Comparison of ENCODE assay signal across 27 cellular contexts in the genomic region with DNA sequence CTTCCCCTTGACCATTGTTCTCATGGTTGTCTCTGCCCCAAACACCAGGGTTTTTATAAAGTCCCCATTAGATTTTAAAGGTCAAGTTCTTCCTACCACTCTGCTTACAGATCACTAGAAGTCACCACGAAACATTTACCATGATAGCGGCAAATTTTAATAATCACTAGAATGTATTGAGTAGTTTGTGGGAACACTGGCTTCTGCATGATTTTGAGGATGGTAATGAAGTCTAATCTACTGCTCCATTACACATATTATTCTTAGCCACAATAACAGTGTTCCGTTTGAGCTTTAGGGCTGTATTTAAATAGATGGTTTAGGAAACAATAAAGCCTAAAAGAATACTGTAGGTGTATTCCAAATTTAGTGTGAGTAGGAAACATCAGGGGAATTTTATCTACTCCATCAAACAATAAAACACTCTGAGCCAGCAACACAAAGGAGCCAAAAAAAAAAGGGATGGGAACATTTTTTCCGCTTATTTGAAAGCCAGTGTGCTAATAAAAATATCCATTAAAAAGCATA. TPM values are rescaled to one million over a fixed set of nuclear protein-coding genes. Genes with fewer than 3 reads are reported as not detected.
DNase-seq lines count a peak whose midpoint lies in the region; ATAC-seq, FAIRE-seq and TF ChIP-seq lines count a peak whose summit lies in the region.
"Had no signal": no experiment of that assay in that cellular context is flagged by ENCODE, and none has a peak within 500 bp of the region (broad histone marks: within the 10 kb centered on the region; RNA-seq: fewer than 3 reads in every experiment).

No MANE protein-coding gene starts in this region.

- H3K27ac Mint-ChIP-seq in activated CD8-positive, alpha-beta T cell treated with anti-CD3 and anti-CD28 coated beads for 36 hours = peak overlapping the region; percentile 31
- H3K27ac Mint-ChIP-seq in activated CD8-positive, alpha-beta T cell treated with anti-CD3 and anti-CD28 coated beads, Interleukin-2, amount 10 ng/mL, durations not matched to agents 7 days and 5 days = no peak overlapping the region
- peak overlapping the region; percentile 80 for H3K27ac Mint-ChIP-seq in stimulated activated naive CD8-positive, alpha-beta T cell treated with anti-CD3 and anti-CD28 coated beads, Interleukin-15, Interleukin-2, amounts not matched to agents 100 ng/mL and 50 ng/mL, for 24 hours
- no peak overlapping the region for H3K27ac Mint-ChIP-seq in activated T-helper 1 cell treated with anti-CD3 and anti-CD28 coated beads, Interleukin-12 subunit alpha, Interleukin-12 subunit beta, Interleukin-2, Interleukin-4 antibody, amounts not matched to agents 30 ng/mL and 10 ng/mL and 1 ng/mL, durations not matched to agents 14 hours and 24 hours and 36 hours
- H3K27ac Mint-ChIP-seq: B cell had no signal

- H3K27me3 Mint-ChIP-seq in activated CD8-positive, alpha-beta T cell treated with anti-CD3 and anti-CD28 coated beads for 36 hours = no peaks in the 10 kb centered on the region
- H3K27me3 Mint-ChIP-seq in activated CD8-positive, alpha-beta T cell treated with anti-CD3 and anti-CD28 coated beads, Interleukin-2, amount 10 ng/mL, durations not matched to agents 7 days and 5 days (ENCODE audit: low read depth) = no peaks in the 10 kb centered on the region
- no peaks in the 10 kb centered on the region for H3K27me3 Mint-ChIP-seq in stimulated activated naive CD8-positive, alpha-beta T cell treated with anti-CD3 and anti-CD28 coated beads, Interleukin-15, Interleukin-2, amounts not matched to agents 100 ng/mL and 50 ng/mL, for 24 hours
- no peaks in the 10 kb centered on the region for H3K27me3 Mint-ChIP-seq in activated T-helper 1 cell treated with anti-CD3 and anti-CD28 coated beads, Interleukin-12 subunit alpha, Interleukin-12 subunit beta, Interleukin-2, Interleukin-4 antibody, amounts not matched to agents 30 ng/mL and 10 ng/mL and 1 ng/mL, durations not matched to agents 14 hours and 24 hours and 36 hours (ENCODE audit: insufficient read depth)
- H3K27me3 Mint-ChIP-seq: B cell; CD8-positive, alpha-beta memory T cell had no signal

- CTCF ChIA-PET in activated CD8-positive, alpha-beta T cell treated with anti-CD3 and anti-CD28 coated beads for 36 hours (lab: Charles Lee) = no interaction called here
- CTCF ChIA-PET in activated CD8-positive, alpha-beta T cell treated with anti-CD3 and anti-CD28 coated beads, Interleukin-2, amount 10 ng/mL, durations not matched to agents 7 days and 5 days (lab: Charles Lee) = interaction anchor here (1.0 to 1.3 kb wide), 2 partner anchors 10 to 48 kb away, joined by 3 read pairs; no protein-coding TSS in a partner anchor
- CTCF ChIA-PET in endothelial cell of umbilical vein (lab: Charles Lee) = interaction anchor here (1.1 kb wide), 1 partner anchor 9 kb away, joined by 7 read pairs; no protein-coding TSS in a partner anchor

- H3K4me1 Mint-ChIP-seq in activated CD8-positive, alpha-beta T cell treated with anti-CD3 and anti-CD28 coated beads for 36 hours (ENCODE audit: low read depth) = peaks cover 70% of the 10 kb centered on the region
- H3K4me1 Mint-ChIP-seq in activated CD8-positive, alpha-beta T cell treated with anti-CD3 and anti-CD28 coated beads, Interleukin-2, amount 10 ng/mL, durations not matched to agents 7 days and 5 days (ENCODE audit: low read depth) = peaks cover 26% of the 10 kb centered on the region
- H3K4me1 Mint-ChIP-seq in stimulated activated naive CD8-positive, alpha-beta T cell treated with anti-CD3 and anti-CD28 coated beads, Interleukin-15, Interleukin-2, amounts not matched to agents 100 ng/mL and 50 ng/mL, for 24 hours (ENCODE audit: low read depth) = peaks cover 82% of the 10 kb centered on the region
- peaks cover 21% of the 10 kb centered on the region for H3K4me1 Mint-ChIP-seq in activated T-helper 1 cell treated with anti-CD3 and anti-CD28 coated beads, Interleukin-12 subunit alpha, Interleukin-12 subunit beta, Interleukin-2, Interleukin-4 antibody, amounts not matched to agents 30 ng/mL and 10 ng/mL and 1 ng/mL, durations not matched to agents 14 hours and 24 hours and 36 hours (ENCODE audit: low read depth)

- POLR2A ChIA-PET in activated CD8-positive, alpha-beta T cell treated with anti-CD3 and anti-CD28 coated beads for 36 hours (lab: Charles Lee) = interaction anchor here (0.9 kb wide), 1 partner anchor 14 kb away, joined by 3 read pairs; no protein-coding TSS in a partner anchor
- POLR2A ChIA-PET in activated CD8-positive, alpha-beta T cell treated with anti-CD3 and anti-CD28 coated beads, Interleukin-2, amount 10 ng/mL, durations not matched to agents 7 days and 5 days (lab: Charles Lee) = no interaction called here
- POLR2A ChIA-PET in endothelial cell of umbilical vein (lab: Charles Lee) = no interaction called here

- peaks cover 66% of the 10 kb centered on the region for H3K79me2 ChIP-seq in endothelial cell of umbilical vein (ENCODE audit: control insufficient read depth, insufficient read depth, low read length)

- H3K4me2 ChIP-seq in endothelial cell of umbilical vein (ENCODE audit: insufficient read depth, low read length) = no peak overlapping the region
- H3K4me2 ChIP-seq: PC-9 had no signal

- no peak overlapping the region for H2AFZ ChIP-seq in endothelial cell of umbilical vein (ENCODE audit: low read depth, low read length)
- H2AFZ ChIP-seq: PC-9 had no signal

- no peak overlapping the region for H3K4me3 Mint-ChIP-seq in activated CD8-positive, alpha-beta T cell treated with anti-CD3 and anti-CD28 coated beads for 36 hours
- H3K4me3 Mint-ChIP-seq in activated CD8-positive, alpha-beta T cell treated with anti-CD3 and anti-CD28 coated beads, Interleukin-2, amount 10 ng/mL, durations not matched to agents 7 days and 5 days = no peak overlapping the region
- H3K4me3 Mint-ChIP-seq in stimulated activated naive CD8-positive, alpha-beta T cell treated with anti-CD3 and anti-CD28 coated beads, Interleukin-15, Interleukin-2, amounts not matched to agents 100 ng/mL and 50 ng/mL, for 24 hours = peak overlapping the region; percentile 38
- no peak overlapping the region for H3K4me3 Mint-ChIP-seq in activated T-helper 1 cell treated with anti-CD3 and anti-CD28 coated beads, Interleukin-12 subunit alpha, Interleukin-12 subunit beta, Interleukin-2, Interleukin-4 antibody, amounts not matched to agents 30 ng/mL and 10 ng/mL and 1 ng/mL, durations not matched to agents 14 hours and 24 hours and 36 hours
- H3K4me3 Mint-ChIP-seq: B cell had no signal

- no peak for FAIRE-seq in endothelial cell of umbilical vein (lab: Jason Lieb, UNC)
- FAIRE-seq: GM12891, GM19239, H54 had no signal

- H3K27me3 ChIP-seq in endothelial cell of umbilical vein (ENCODE audit: control insufficient read depth in 2 of 2, insufficient read depth in 2 of 2, low read length in 2 of 2) = no peaks in the 10 kb centered on the region

- no peak overlapping the region for H3K4me3 ChIP-seq in endothelial cell of umbilical vein (replicated peaks in 1 of 3; ENCODE audit: insufficient read depth in 1 of 3, low read depth in 1 of 3, low read length in 3 of 3)
- H3K4me3 ChIP-seq: PC-9 had no signal

- TF ChIP-seq CTCF in activated CD8-positive, alpha-beta T cell treated with anti-CD3 and anti-CD28 coated beads for 36 hours (IDR thresholded peaks at IDR 0.05) = no peak
- TF ChIP-seq CTCF in endothelial cell of umbilical vein (IDR thresholded peaks at IDR 0.05; ENCODE audit: extremely low read depth in 1 of 2, insufficient read depth in 1 of 2, low read depth in 1 of 2, low read length in 2 of 2) = no peak

- no peak for ATAC-seq in activated CD8-positive, alpha-beta T cell treated with anti-CD3 and anti-CD28 coated beads for 36 hours
- no peak for ATAC-seq in activated CD8-positive, alpha-beta T cell treated with anti-CD3 and anti-CD28 coated beads, Interleukin-2, amount 10 ng/mL, durations not matched to agents 7 days and 5 days
- ATAC-seq in left ventricle myocardium superior (peak; percentile 33), left cardiac atrium (no peak)

- no TSS peak for BruUV-seq in endothelial cell of umbilical vein (replicated peaks; lab: Mats Ljungman, UMichigan)

- DNase-seq in activated CD8-positive, alpha-beta T cell treated with anti-CD3 and anti-CD28 coated beads for 36 hours = no peak
- no peak for DNase-seq in activated CD8-positive, alpha-beta T cell treated with anti-CD3 and anti-CD28 coated beads, Interleukin-2, amount 10 ng/mL, durations not matched to agents 7 days and 5 days
- DNase-seq in left ventricle myocardium superior (no peak), left cardiac atrium (no peak), endothelial cell of umbilical vein (ENCODE audit: low read depth, low spot score) (peak; percentile 51), NCI-H2029 (lab: John Stamatoyannopoulos, UW) (no peak)
- no peak for DNase-seq in activated T-helper 1 cell treated with anti-CD3 and anti-CD28 coated beads, Interleukin-12 subunit alpha, Interleukin-12 subunit beta, Interleukin-2, Interleukin-4 antibody, amounts not matched to agents 30 ng/mL and 10 ng/mL and 1 ng/mL, durations not matched to agents 14 hours and 24 hours and 36 hours (ENCODE audit: low spot score)
- DNase-seq: CD8-positive, alpha-beta memory T cell; DMS 273 treated with DMSO at 0.1 percent for 48 hours; DMS79; EL; GDM1; NCI-H1048; NCI-H1417; NCI-H1694; NCI-H2081; NCI-H2227 treated with DMSO at 0.1 percent for 48 hours; NCI-H526 treated with DMSO at 0.1 percent for 48 hours; PC-9; Right ventricle myocardium superior had no signal

- TF ChIP-seq POLR2A in endothelial cell of umbilical vein (IDR thresholded peaks at IDR 0.05; ENCODE audit: low read depth, low read length) = no peak

- H3K9me3 Mint-ChIP-seq in activated CD8-positive, alpha-beta T cell treated with anti-CD3 and anti-CD28 coated beads for 36 hours = peaks cover 4% of the 10 kb centered on the region
- peaks cover 9% of the 10 kb centered on the region for H3K9me3 Mint-ChIP-seq in activated CD8-positive, alpha-beta T cell treated with anti-CD3 and anti-CD28 coated beads, Interleukin-2, amount 10 ng/mL, durations not matched to agents 7 days and 5 days (ENCODE audit: insufficient read depth)
- H3K9me3 Mint-ChIP-seq in stimulated activated naive CD8-positive, alpha-beta T cell treated with anti-CD3 and anti-CD28 coated beads, Interleukin-15, Interleukin-2, amounts not matched to agents 100 ng/mL and 50 ng/mL, for 24 hours = no peaks in the 10 kb centered on the region
- peaks cover 3% of the 10 kb centered on the region for H3K9me3 Mint-ChIP-seq in activated T-helper 1 cell treated with anti-CD3 and anti-CD28 coated beads, Interleukin-12 subunit alpha, Interleukin-12 subunit beta, Interleukin-2, Interleukin-4 antibody, amounts not matched to agents 30 ng/mL and 10 ng/mL and 1 ng/mL, durations not matched to agents 14 hours and 24 hours and 36 hours
- H3K9me3 Mint-ChIP-seq: CD8-positive, alpha-beta memory T cell had no signal

- H3K36me3 ChIP-seq in endothelial cell of umbilical vein (ENCODE audit: control insufficient read depth in 2 of 2, extremely low read depth in 1 of 2, insufficient read depth in 2 of 2, low read length in 2 of 2) = no peaks in the 10 kb centered on the region

- peaks cover 11% of the 10 kb centered on the region for H3K4me1 ChIP-seq in endothelial cell of umbilical vein (ENCODE audit: control insufficient read depth, extremely low read depth, insufficient read depth, low read length)

- intact Hi-C loops in activated CD8-positive, alpha-beta T cell treated with anti-CD3 and anti-CD28 coated beads for 36 hours (cut with micrococcal nuclease) = no loop called here
- intact Hi-C loops in left ventricle myocardium superior (cut with micrococcal nuclease) (no loop called here), left cardiac atrium (cut with DNase I) (no loop called here), endothelial cell of umbilical vein (cut with micrococcal nuclease) (no loop called here)
- intact Hi-C loops in activated T-helper 1 cell treated with anti-CD3 and anti-CD28 coated beads, Interleukin-12 subunit alpha, Interleukin-12 subunit beta, Interleukin-2, Interleukin-4 antibody, amounts not matched to agents 30 ng/mL and 10 ng/mL and 1 ng/mL, durations not matched to agents 14 hours and 24 hours and 36 hours (cut with micrococcal nuclease) = no loop called here

- H3K9me3 ChIP-seq in endothelial cell of umbilical vein (replicated peaks; ENCODE audit: control insufficient read depth, insufficient read depth, low read length) = no peaks in the 10 kb centered on the region

- no peaks in the 10 kb centered on the region for H3K9me1 ChIP-seq in endothelial cell of umbilical vein (replicated peaks; ENCODE audit: control insufficient read depth, extremely low read depth, insufficient read depth, low read length)

- H3K27ac ChIP-seq in endothelial cell of umbilical vein (ENCODE audit: insufficient read depth, low read depth, low read length) = no peak overlapping the region
- H3K27ac ChIP-seq: 22Rv1, C4-2B, PC-9 had no signal

- no peak overlapping the region for H3K9ac ChIP-seq in endothelial cell of umbilical vein (replicated peaks; ENCODE audit: extremely low read depth, insufficient read depth, low read length)

- peaks cover 17% of the 10 kb centered on the region for H3K36me3 Mint-ChIP-seq in activated CD8-positive, alpha-beta T cell treated with anti-CD3 and anti-CD28 coated beads for 36 hours (ENCODE audit: low read depth)
- peaks cover 36% of the 10 kb centered on the region for H3K36me3 Mint-ChIP-seq in activated CD8-positive, alpha-beta T cell treated with anti-CD3 and anti-CD28 coated beads, Interleukin-2, amount 10 ng/mL, durations not matched to agents 7 days and 5 days (ENCODE audit: low read depth)
- H3K36me3 Mint-ChIP-seq in stimulated activated naive CD8-positive, alpha-beta T cell treated with anti-CD3 and anti-CD28 coated beads, Interleukin-15, Interleukin-2, amounts not matched to agents 100 ng/mL and 50 ng/mL, for 24 hours (ENCODE audit: low read depth) = peaks cover 29% of the 10 kb centered on the region
- peaks cover 14% of the 10 kb centered on the region for H3K36me3 Mint-ChIP-seq in activated T-helper 1 cell treated with anti-CD3 and anti-CD28 coated beads, Interleukin-12 subunit alpha, Interleukin-12 subunit beta, Interleukin-2, Interleukin-4 antibody, amounts not matched to agents 30 ng/mL and 10 ng/mL and 1 ng/mL, durations not matched to agents 14 hours and 24 hours and 36 hours (ENCODE audit: low read depth)

- dilution Hi-C loops in endothelial cell of umbilical vein (cut with MboI; ENCODE audit: extremely low pct_ligation_motif_present, low sequenced_read_pairs) = no loop called here

- peaks cover 6% of the 10 kb centered on the region for H4K20me1 ChIP-seq in endothelial cell of umbilical vein (replicated peaks; ENCODE audit: control insufficient read depth, extremely low read depth, insufficient read depth, low read length)

RNA-seq across cellular contexts. Expression of gene KLF12, which starts 49.8 kb away (rescaled TPM):
- 10 to 100 TPM; 17.1 to 19.6 TPM for total RNA-seq in activated CD8-positive, alpha-beta T cell treated with anti-CD3 and anti-CD28 coated beads for 36 hours
- total RNA-seq in activated CD8-positive, alpha-beta T cell treated with anti-CD3 and anti-CD28 coated beads, Interleukin-2, amount 10 ng/mL, durations not matched to agents 7 days and 5 days = 10 to 100 TPM; 24.6 to 26.3 TPM
- total RNA-seq in left ventricle myocardium superior = 17.4 TPM
- 10 to 100 TPM; 13.9 to 14.0 TPM for total RNA-seq in left cardiac atrium
- total RNA-seq in endothelial cell of umbilical vein = 25.9 and 26.0 TPM in 2 replicates
- 16.0 and 18.3 TPM in 2 replicates for polyA plus RNA-seq in endothelial cell of umbilical vein
- polyA plus RNA-seq in endothelial cell of umbilical vein (2011; cell fraction: cytosol; rRNA removed) = 7.0 and 8.9 TPM in 2 replicates
- polyA plus RNA-seq in endothelial cell of umbilical vein (2011; cell fraction: nucleus; rRNA removed) = 31.3 and 31.9 TPM in 2 replicates
- polyA plus RNA-seq in endothelial cell of umbilical vein (2012) = 10.1 and 11.2 TPM in 2 replicates
- 161 and 176 TPM in 2 replicates for polyA minus RNA-seq in endothelial cell of umbilical vein
- 6.3 TPM for polyA minus RNA-seq in endothelial cell of umbilical vein (2011; cell fraction: cytosol; rRNA and poly(A)+ RNA removed)
- polyA minus RNA-seq in endothelial cell of umbilical vein (2011; cell fraction: nucleus; rRNA and poly(A)+ RNA removed) = 179 and 248 TPM in 2 replicates
- 18.6 and 19.9 TPM in 2 replicates for total RNA-seq in activated T-helper 1 cell treated with anti-CD3 and anti-CD28 coated beads, Interleukin-12 subunit alpha, Interleukin-12 subunit beta, Interleukin-2, Interleukin-4 antibody, amounts not matched to agents 30 ng/mL and 10 ng/mL and 1 ng/mL, durations not matched to agents 14 hours and 24 hours and 36 hours

Comparison
In these comparisons a context has a peak if more than half of its experiments do, and no peak if none do; other contexts are left out.
1. H3K27ac Mint-ChIP-seq: peak in activated CD8-positive, alpha-beta T cell treated with anti-CD3 and anti-CD28 coated beads for 36 hours (single experiment) and stimulated activated naive CD8-positive, alpha-beta T cell treated with anti-CD3 and anti-CD28 coated beads, Interleukin-15, Interleukin-2, amounts not matched to agents 100 ng/mL and 50 ng/mL, for 24 hours (single experiment); none in activated CD8-positive, alpha-beta T cell treated with anti-CD3 and anti-CD28 coated beads, Interleukin-2, amount 10 ng/mL, durations not matched to agents 7 days and 5 days (single experiment) and activated T-helper 1 cell treated with anti-CD3 and anti-CD28 coated beads, Interleukin-12 subunit alpha, Interleukin-12 subunit beta, Interleukin-2, Interleukin-4 antibody, amounts not matched to agents 30 ng/mL and 10 ng/mL and 1 ng/mL, durations not matched to agents 14 hours and 24 hours and 36 hours (single experiment).